ENCODE assay signal across 8 cellular contexts in genomic region chr9:35829764-35830096, GRCh38. TPM values are rescaled to one million over a fixed set of nuclear protein-coding genes. Genes with fewer than 3 reads are reported as not detected.
A peak's percentile ranks its signal among the peaks of the same experiment; 100 is the strongest.
DNase-seq lines count a peak whose midpoint lies in the region; ATAC-seq and TF ChIP-seq lines count a peak whose summit lies in the region.

No MANE protein-coding gene starts in this region.

- H3K36me3 ChIP-seq in upper lobe of right lung, result no peaks in the 10 kb centered on the region

- no peak for DNase-seq in activated naive CD4-positive, alpha-beta T cell treated with anti-CD3 and anti-CD28 coated beads, Interleukin-2, amount 10 ng/mL, durations not matched to agents 7 days and 5 days
- DNase-seq in activated naive CD4-positive, alpha-beta T cell treated with Interleukin-2 at 50 U/mL for 16 hours, result no peak
- DNase-seq in astrocyte of the spinal cord (ENCODE audit: low read depth, low spot score) (no peak), memory B cell (ENCODE audit: low spot score in 2 of 2) (no peak), upper lobe of right lung (no peak), SHP77 (lab: John Stamatoyannopoulos, UW) (no peak), T-helper 9 cell (no peak)

- no peaks in the 10 kb centered on the region for H3K36me3 Mint-ChIP-seq in activated naive CD4-positive, alpha-beta T cell treated with anti-CD3 and anti-CD28 coated beads, Interleukin-2, amount 10 ng/mL, durations not matched to agents 7 days and 5 days
- H3K36me3 Mint-ChIP-seq in memory B cell, result no peaks in the 10 kb centered on the region

- H3K9me3 Mint-ChIP-seq in activated naive CD4-positive, alpha-beta T cell treated with anti-CD3 and anti-CD28 coated beads, Interleukin-2, amount 10 ng/mL, durations not matched to agents 7 days and 5 days, result no peaks in the 10 kb centered on the region
- no peaks in the 10 kb centered on the region for H3K9me3 Mint-ChIP-seq in memory B cell

- peaks cover 38% of the 10 kb centered on the region for H3K4me1 Mint-ChIP-seq in activated naive CD4-positive, alpha-beta T cell treated with anti-CD3 and anti-CD28 coated beads, Interleukin-2, amount 10 ng/mL, durations not matched to agents 7 days and 5 days
- H3K4me1 Mint-ChIP-seq in memory B cell, result peaks cover 52% of the 10 kb centered on the region

- peak overlapping the region; percentile 84 for H3K4me3 Mint-ChIP-seq in activated naive CD4-positive, alpha-beta T cell treated with anti-CD3 and anti-CD28 coated beads, Interleukin-2, amount 10 ng/mL, durations not matched to agents 7 days and 5 days
- peak overlapping the region; percentile 93 for H3K4me3 Mint-ChIP-seq in memory B cell

- H3K27me3 ChIP-seq in upper lobe of right lung, result no peaks in the 10 kb centered on the region

- intact Hi-C loops in upper lobe of right lung (cut with DNase I), result loop anchor here (10.0 kb wide), 1 partner anchor 45 kb away; the partner anchor contains the start of gene OR13J1

- H3K27ac Mint-ChIP-seq in activated naive CD4-positive, alpha-beta T cell treated with anti-CD3 and anti-CD28 coated beads, Interleukin-2, amount 10 ng/mL, durations not matched to agents 7 days and 5 days, result peak overlapping the region; percentile 73
- peak overlapping the region; percentile 90 for H3K27ac Mint-ChIP-seq in memory B cell

- peak overlapping the region; percentile 90 for H3K27ac ChIP-seq in upper lobe of right lung

- CTCF ChIA-PET in activated naive CD4-positive, alpha-beta T cell treated with anti-CD3 and anti-CD28 coated beads, Interleukin-2, amount 10 ng/mL, durations not matched to agents 7 days and 5 days (lab: Charles Lee), result interaction anchor here (1.4 kb wide), 1 partner anchor 39 kb away, joined by 3 read pairs; no protein-coding TSS in a partner anchor

- in situ Hi-C loops in astrocyte of the spinal cord (cut with HindIII; ENCODE audit: low sequenced_read_pairs), result no loop called here

- ATAC-seq in memory B cell (ENCODE audit: low read depth), result no peak
- no peak for ATAC-seq in upper lobe of right lung
- no peak for ATAC-seq in esophagus mucosa

- TF ChIP-seq CTCF in astrocyte of the spinal cord (IDR thresholded peaks at IDR 0.05; ENCODE audit: low read depth, low read length) (no peak), upper lobe of right lung (IDR thresholded peaks at IDR 0.05) (no peak)

- peaks cover 33% of the 10 kb centered on the region for H3K27me3 Mint-ChIP-seq in activated naive CD4-positive, alpha-beta T cell treated with anti-CD3 and anti-CD28 coated beads, Interleukin-2, amount 10 ng/mL, durations not matched to agents 7 days and 5 days
- peaks cover 2% of the 10 kb centered on the region for H3K27me3 Mint-ChIP-seq in memory B cell

- H3K4me3 ChIP-seq in astrocyte of the spinal cord (ENCODE audit: low read depth, low read length) (peak overlapping the region; percentile 67), upper lobe of right lung (peak overlapping the region; percentile 69)

- no peaks in the 10 kb centered on the region for H3K9me3 ChIP-seq in upper lobe of right lung

- H3K4me1 ChIP-seq in upper lobe of right lung, result peaks cover 23% of the 10 kb centered on the region

RNA-seq across cellular contexts. Expression of gene TMEM8B, which starts 0.7 kb away (rescaled TPM):
- 13.7 TPM for total RNA-seq in upper lobe of right lung
- 1.7 TPM for total RNA-seq in esophagus mucosa

RNA-seq across cellular contexts. Expression of gene FAM221B, which starts 1.2 kb away (rescaled TPM):
- total RNA-seq in upper lobe of right lung (not detected), esophagus mucosa (not detected)

RNA-seq across cellular contexts. Expression of gene HINT2, which starts 14.9 kb away (rescaled TPM):
- total RNA-seq in upper lobe of right lung, result 37.1 TPM
- total RNA-seq in esophagus mucosa, result 30.2 TPM

RNA-seq across cellular contexts. Expression of gene SPAG8, which starts 17.7 kb away (rescaled TPM):
- total RNA-seq in upper lobe of right lung, result 2.8 TPM
- 0.20 TPM for total RNA-seq in esophagus mucosa

RNA-seq across cellular contexts. Expression of gene NPR2, which starts 38.3 kb away (rescaled TPM):
- 21.7 TPM for total RNA-seq in upper lobe of right lung
- 1.3 TPM for total RNA-seq in esophagus mucosa
